In the genomic region with DNA sequence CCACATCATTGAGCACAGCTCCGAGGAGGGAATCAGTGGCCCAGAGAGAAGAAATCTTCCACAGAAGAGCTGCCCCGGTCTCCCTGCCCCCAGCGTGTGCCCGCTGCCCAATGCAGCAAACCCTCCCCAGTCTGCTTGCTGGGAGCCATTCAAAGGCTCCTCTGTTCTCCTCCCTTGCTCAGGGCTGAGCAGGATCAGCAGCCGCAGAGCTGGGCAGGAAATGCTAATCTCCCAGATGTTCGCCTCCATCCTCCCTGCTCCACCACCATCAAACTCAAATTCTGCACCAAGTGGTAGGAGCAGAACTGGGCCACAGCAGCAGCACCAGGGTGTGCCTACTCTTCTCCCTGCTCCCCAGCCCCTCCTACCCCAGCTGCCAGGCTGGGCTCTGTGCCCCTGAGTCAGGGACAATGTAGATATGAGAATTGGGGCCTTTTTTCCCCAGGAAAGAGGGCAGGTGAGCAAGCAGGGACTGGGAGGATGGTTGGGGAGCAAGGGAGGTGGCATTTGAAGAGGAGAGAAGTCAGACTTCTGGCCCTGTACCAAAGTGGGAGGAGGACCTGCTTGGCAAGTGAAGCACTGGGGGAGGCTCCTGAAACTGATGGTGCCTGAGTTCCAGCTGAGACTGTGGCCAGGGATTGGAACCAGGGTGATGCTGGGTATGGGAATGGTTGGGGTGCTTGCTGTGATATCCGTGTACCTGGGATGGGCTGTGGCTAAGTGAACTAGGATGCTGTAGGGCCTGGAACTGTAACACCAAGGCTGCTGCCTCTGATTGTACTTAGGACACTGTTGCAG, we compare ENCODE assay signal across 13 cellular contexts. TPM values are rescaled to one million over a fixed set of nuclear protein-coding genes. Genes with fewer than 3 reads are reported as not detected.
DNase-seq lines count a peak whose midpoint lies in the region; ATAC-seq and TF ChIP-seq lines count a peak whose summit lies in the region.
"Had no signal": no experiment of that assay in that cellular context is flagged by ENCODE, and none has a peak within 500 bp of the region (broad histone marks: within the 10 kb centered on the region; RNA-seq: fewer than 3 reads in every experiment).

No MANE protein-coding gene starts in this region.

- H3K9me3 Mint-ChIP-seq in activated naive CD4-positive, alpha-beta T cell treated with anti-CD3 and anti-CD28 coated beads, Interleukin-2, amount 50 U/mL, for 24 hours: no peaks in the 10 kb centered on the region
- H3K9me3 Mint-ChIP-seq in brain (no peaks in the 10 kb centered on the region), memory B cell (no peaks in the 10 kb centered on the region)
- no peaks in the 10 kb centered on the region for H3K9me3 Mint-ChIP-seq in activated T-helper 2 cell treated with anti-CD3 and anti-CD28 coated beads, Interferon-gamma antibody, Interleukin-2, Interleukin-4, amounts not matched to agents 10 μg/mL and 5 μg/mL and 100 μg/mL, durations not matched to agents 14 hours and 24 hours and 36 hours

- H3K27me3 Mint-ChIP-seq in activated naive CD4-positive, alpha-beta T cell treated with anti-CD3 and anti-CD28 coated beads, Interleukin-2, amount 50 U/mL, for 24 hours: peaks cover 50% of the 10 kb centered on the region
- H3K27me3 Mint-ChIP-seq in brain: peaks cover 25% of the 10 kb centered on the region
- peaks cover 50% of the 10 kb centered on the region for H3K27me3 Mint-ChIP-seq in memory B cell
- peaks cover 75% of the 10 kb centered on the region for H3K27me3 Mint-ChIP-seq in activated T-helper 2 cell treated with anti-CD3 and anti-CD28 coated beads, Interferon-gamma antibody, Interleukin-2, Interleukin-4, amounts not matched to agents 10 μg/mL and 5 μg/mL and 100 μg/mL, durations not matched to agents 14 hours and 24 hours and 36 hours (ENCODE audit: low read depth)

- H3K4me1 Mint-ChIP-seq in activated naive CD4-positive, alpha-beta T cell treated with anti-CD3 and anti-CD28 coated beads, Interleukin-2, amount 50 U/mL, for 24 hours: peaks cover 23% of the 10 kb centered on the region
- H3K4me1 Mint-ChIP-seq in brain (peaks cover 72% of the 10 kb centered on the region), memory B cell (peaks cover 22% of the 10 kb centered on the region)
- peaks cover 14% of the 10 kb centered on the region for H3K4me1 Mint-ChIP-seq in activated T-helper 2 cell treated with anti-CD3 and anti-CD28 coated beads, Interferon-gamma antibody, Interleukin-2, Interleukin-4, amounts not matched to agents 10 μg/mL and 5 μg/mL and 100 μg/mL, durations not matched to agents 14 hours and 24 hours and 36 hours (ENCODE audit: low read depth)

- intact Hi-C loops in activated T-helper 2 cell treated with anti-CD3 and anti-CD28 coated beads, Interferon-gamma antibody, Interleukin-2, Interleukin-4, amounts not matched to agents 10 μg/mL and 5 μg/mL and 100 μg/mL, durations not matched to agents 14 hours and 24 hours and 36 hours (cut with micrococcal nuclease): loop anchor here (1.0 to 2.0 kb wide), 5 partner anchors 35 to 215 kb away; no protein-coding TSS in a partner anchor

- H3K4me3 Mint-ChIP-seq in activated naive CD4-positive, alpha-beta T cell treated with anti-CD3 and anti-CD28 coated beads, Interleukin-2, amount 50 U/mL, for 24 hours: no peak overlapping the region
- H3K4me3 Mint-ChIP-seq in brain (peak overlapping the region; percentile 45 to 91 (median 87)), memory B cell (no peak overlapping the region)
- no peak overlapping the region for H3K4me3 Mint-ChIP-seq in activated T-helper 2 cell treated with anti-CD3 and anti-CD28 coated beads, Interferon-gamma antibody, Interleukin-2, Interleukin-4, amounts not matched to agents 10 μg/mL and 5 μg/mL and 100 μg/mL, durations not matched to agents 14 hours and 24 hours and 36 hours (ENCODE audit: low read depth)

- TF ChIP-seq CTCF in brain (conservative IDR thresholded peaks at IDR 0.05) (no peak), foreskin fibroblast (IDR thresholded peaks at IDR 0.05; ENCODE audit: low read depth, low read length) (no peak)

- no peak overlapping the region for H3K4me3 ChIP-seq in foreskin fibroblast (ENCODE audit: low read depth in 1 of 2, low read length in 2 of 2)
- H3K4me3 ChIP-seq: SK-N-MC had no signal

- DNase-seq in activated naive CD4-positive, alpha-beta T cell treated with anti-CD3 and anti-CD28 coated beads, Interleukin-2, amount 50 U/mL, for 16 hours: no peak
- DNase-seq in memory B cell (ENCODE audit: low spot score in 2 of 2) (no peak), superior temporal gyrus (ENCODE audit: extremely low spot score) (peak; percentile 87), OCI-M2 (lab: John Stamatoyannopoulos, UW; ENCODE audit: unreplicated experiment) (no peak), foreskin fibroblast (no peak)
- no peak for DNase-seq in activated T-helper 2 cell treated with anti-CD3 and anti-CD28 coated beads, Interferon-gamma antibody, Interleukin-2, Interleukin-4, amounts not matched to agents 10 μg/mL and 5 μg/mL and 100 μg/mL, durations not matched to agents 14 hours and 24 hours and 36 hours (ENCODE audit: low spot score)
- DNase-seq: activated CD4-positive, alpha-beta T cell treated with anti-CD3 and anti-CD28 coated beads, Interleukin-2, amount 50 U/mL, for 4 hours; aorta; Karpas-422; left colon had no signal

- peak overlapping the region; percentile 36 for H3K27ac Mint-ChIP-seq in activated naive CD4-positive, alpha-beta T cell treated with anti-CD3 and anti-CD28 coated beads, Interleukin-2, amount 50 U/mL, for 24 hours
- H3K27ac Mint-ChIP-seq in brain: peak overlapping the region; percentile 65 to 99 (median 89)
- peak overlapping the region; percentile 32 for H3K27ac Mint-ChIP-seq in memory B cell
- H3K27ac Mint-ChIP-seq in activated T-helper 2 cell treated with anti-CD3 and anti-CD28 coated beads, Interferon-gamma antibody, Interleukin-2, Interleukin-4, amounts not matched to agents 10 μg/mL and 5 μg/mL and 100 μg/mL, durations not matched to agents 14 hours and 24 hours and 36 hours: no peak overlapping the region

- H3K36me3 Mint-ChIP-seq in activated naive CD4-positive, alpha-beta T cell treated with anti-CD3 and anti-CD28 coated beads, Interleukin-2, amount 50 U/mL, for 24 hours: no peaks in the 10 kb centered on the region
- H3K36me3 Mint-ChIP-seq in brain: no peaks in the 10 kb centered on the region
- H3K36me3 Mint-ChIP-seq in memory B cell: no peaks in the 10 kb centered on the region
- no peaks in the 10 kb centered on the region for H3K36me3 Mint-ChIP-seq in activated T-helper 2 cell treated with anti-CD3 and anti-CD28 coated beads, Interferon-gamma antibody, Interleukin-2, Interleukin-4, amounts not matched to agents 10 μg/mL and 5 μg/mL and 100 μg/mL, durations not matched to agents 14 hours and 24 hours and 36 hours (ENCODE audit: low read depth)

- ATAC-seq in memory B cell (ENCODE audit: low read depth): no peak

RNA-seq across cellular contexts. Expression of a gene that starts 1.9 kb away (rescaled TPM):
- 35.4 TPM for polyA plus RNA-seq in brain (ENCODE audit: insufficient read depth, low read depth, low replicate concordance)
- not detected in 2 replicates for total RNA-seq in activated T-helper 2 cell treated with anti-CD3 and anti-CD28 coated beads, Interferon-gamma antibody, Interleukin-2, Interleukin-4, amounts not matched to agents 10 μg/mL and 5 μg/mL and 100 μg/mL, durations not matched to agents 14 hours and 24 hours and 36 hours

RNA-seq across cellular contexts. Expression of a gene that starts 43.5 kb away (rescaled TPM):
- polyA plus RNA-seq in brain (ENCODE audit: insufficient read depth, low read depth, low replicate concordance): 25.2 TPM
- total RNA-seq in activated T-helper 2 cell treated with anti-CD3 and anti-CD28 coated beads, Interferon-gamma antibody, Interleukin-2, Interleukin-4, amounts not matched to agents 10 μg/mL and 5 μg/mL and 100 μg/mL, durations not matched to agents 14 hours and 24 hours and 36 hours: 74.1 and 76.8 TPM in 2 replicates

Comparison
In these comparisons a context has a peak if more than half of its experiments do, and no peak if none do; other contexts are left out.
1. H3K4me3 Mint-ChIP-seq: peak in brain (5 of 5); none in activated naive CD4-positive, alpha-beta T cell treated with anti-CD3 and anti-CD28 coated beads, Interleukin-2, amount 50 U/mL, for 24 hours (single experiment), memory B cell (single experiment) and activated T-helper 2 cell treated with anti-CD3 and anti-CD28 coated beads, Interferon-gamma antibody, Interleukin-2, Interleukin-4, amounts not matched to agents 10 μg/mL and 5 μg/mL and 100 μg/mL, durations not matched to agents 14 hours and 24 hours and 36 hours (single experiment).